Comparison of ENCODE assay signal across 20 cellular contexts in the genomic region with DNA sequence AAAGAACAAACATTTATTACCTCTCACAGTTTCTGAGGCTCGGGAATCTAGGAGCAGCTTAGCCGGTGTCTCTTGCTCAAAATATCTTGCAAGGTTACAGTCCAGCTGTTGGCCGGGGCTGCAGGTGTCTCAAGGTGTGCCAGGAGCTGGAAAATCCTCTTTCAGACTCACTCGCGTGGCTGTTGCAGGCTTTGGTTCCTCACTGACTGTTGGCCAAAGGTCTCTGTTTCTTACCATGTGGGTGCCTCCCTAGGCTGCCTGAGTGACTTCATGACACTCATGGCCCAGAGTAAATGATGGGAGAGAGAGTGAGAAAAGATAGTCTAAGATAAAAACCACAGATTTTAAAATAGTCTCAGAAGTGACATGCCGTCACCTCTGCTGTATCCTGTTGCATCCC.
"Had no signal": no experiment of that assay in that cellular context is flagged by ENCODE, and none has a peak within 500 bp of the region (broad histone marks: within the 10 kb centered on the region; RNA-seq: fewer than 3 reads in every experiment).

No MANE protein-coding gene starts in this region.

- ATAC-seq: Right ventricle myocardium inferior, SK-N-SH treated with all-trans-retinoic acid at 6 μM for 48 hours had no signal

- H3K27ac ChIP-seq: PC-9, SJCRH30 had no signal

- H2AFZ ChIP-seq: PC-9 had no signal

- H3K4me1 ChIP-seq: Peyer's patch had no signal

- H3K27me3 ChIP-seq: Peyer's patch, SJCRH30 had no signal

- H3K9me3 ChIP-seq: Peyer's patch had no signal

- DNase-seq: KBM-7, MV-4-11, NCI-H1048, NCI-H1105, NCI-H1417, NCI-H1436 treated with DMSO at 0.1 percent for 48 hours, NCI-H1694, NCI-H1930, NCI-H2171, NCI-H226, NCI-H446, NCI-H510A, NCI-H82, OCI-M1, PC-9, Peyer's patch, SHP77 treated with DMSO at 0.1 percent for 48 hours, SJCRH30 had no signal

- H3K36me3 ChIP-seq: Peyer's patch had no signal

- H3K4me3 ChIP-seq: PC-9, Peyer's patch, SJCRH30 had no signal

- H3K4me2 ChIP-seq: PC-9 had no signal
